In genomic region chr20:44068780-44069191, GRCh38 we compare ENCODE assay signal across 10 cellular contexts.
DNase-seq lines count a peak whose midpoint lies in the region; ATAC-seq and TF ChIP-seq lines count a peak whose summit lies in the region.
"Had no signal": no experiment of that assay in that cellular context is flagged by ENCODE, and none has a peak within 500 bp of the region (broad histone marks: within the 10 kb centered on the region; RNA-seq: fewer than 3 reads in every experiment).

No MANE protein-coding gene starts in this region.

- H3K27me3 ChIP-seq in Caco-2 (replicated peaks; ENCODE audit: control insufficient read depth, insufficient read depth, low read length) (peaks cover 6% of the 10 kb centered on the region), GM23338 (ENCODE audit: insufficient read depth) (no peaks in the 10 kb centered on the region), mucosa of rectum (ENCODE audit: control insufficient read depth in 2 of 2, insufficient read depth in 2 of 2, low read length in 2 of 2) (no peaks in the 10 kb centered on the region), HAP-1 (ENCODE audit: low read depth) (no peaks in the 10 kb centered on the region)

- no peak overlapping the region for H3K4me2 ChIP-seq in GM23338

- H3K4me3 Mint-ChIP-seq in Caco-2 (ENCODE audit: unreplicated experiment), result peak overlapping the region; percentile 4
- no peak overlapping the region for H3K4me3 Mint-ChIP-seq in GM23338
- H3K4me3 Mint-ChIP-seq in activated CD4-positive, alpha-beta memory T cell treated with anti-CD3 and anti-CD28 coated beads, Interleukin-2, amount 10 ng/mL, durations not matched to agents 7 days and 5 days, result peak overlapping the region; percentile 61

- H2AFZ ChIP-seq in GM23338, result peak overlapping the region; percentile 72; the same call in 1 of the 2 replicates

- no peak overlapping the region for H3K27ac ChIP-seq in GM23338 (ENCODE audit: low read depth)
- H3K27ac ChIP-seq in mucosa of rectum (ENCODE audit: low read depth in 2 of 2, low read length in 2 of 2), result peak overlapping the region; percentile 63 to 76

- H3K9me2 ChIP-seq in GM23338 (ENCODE audit: insufficient read depth), result no peaks in the 10 kb centered on the region

- H3K36me3 Mint-ChIP-seq in Caco-2 (ENCODE audit: insufficient read depth, unreplicated experiment) (no peaks in the 10 kb centered on the region), GM23338 (ENCODE audit: low read depth) (no peaks in the 10 kb centered on the region)
- no peaks in the 10 kb centered on the region for H3K36me3 Mint-ChIP-seq in activated CD4-positive, alpha-beta memory T cell treated with anti-CD3 and anti-CD28 coated beads, Interleukin-2, amount 10 ng/mL, durations not matched to agents 7 days and 5 days (ENCODE audit: low read depth)

- no peaks in the 10 kb centered on the region for H3K9me3 ChIP-seq in Caco-2
- H3K9me3 ChIP-seq in mucosa of rectum (ENCODE audit: control insufficient read depth in 2 of 2, low read length in 2 of 2), result no peaks in the 10 kb centered on the region
- H3K9me3 ChIP-seq in HAP-1, result no peaks in the 10 kb centered on the region

- H3K9ac ChIP-seq in mucosa of rectum (ENCODE audit: low read depth in 1 of 2, low read length in 2 of 2), result no peak overlapping the region

- H3F3A ChIP-seq in GM23338 (replicated peaks; ENCODE audit: low read depth), result no peaks in the 10 kb centered on the region

- CTCF ChIA-PET in Caco-2 (lab: Charles Lee), result no interaction called here
- CTCF ChIA-PET in activated CD4-positive, alpha-beta memory T cell treated with anti-CD3 and anti-CD28 coated beads, Interleukin-2, amount 10 ng/mL, durations not matched to agents 7 days and 5 days (lab: Charles Lee), result interaction anchor here (1.0 to 1.7 kb wide), 5 partner anchors 11 to 370 kb away, joined by 3 to 9 read pairs (median 5); no protein-coding TSS in a partner anchor

- H3K4me3 ChIP-seq in Caco-2 (ENCODE audit: low read depth, low read length) (no peak overlapping the region), GM23338 (no peak overlapping the region), mucosa of rectum (ENCODE audit: low read length in 2 of 2) (peak overlapping the region in 1 of 2 donors; percentile 1), HAP-1 (no peak overlapping the region)

- DNase-seq in Caco-2 (peak in 1 of 2 experiments; percentile 37), GM23338 (ENCODE audit: low spot score) (no peak), hepatic stellate cell (ENCODE audit: low spot score) (no peak), NCI-H345 treated with DMSO at 0.1 percent for 48 hours (lab: John Stamatoyannopoulos, UW; ENCODE audit: unreplicated experiment) (no peak), HAP-1 (ENCODE audit: low spot score in 2 of 2) (no peak), KG1 (lab: John Stamatoyannopoulos, UW) (no peak)
- no peak for DNase-seq in activated CD4-positive, alpha-beta memory T cell treated with anti-CD3 and anti-CD28 coated beads, Interleukin-2, amount 10 ng/mL, durations not matched to agents 7 days and 5 days
- DNase-seq: hippocampal formation had no signal

- no peaks in the 10 kb centered on the region for H3K79me2 ChIP-seq in GM23338 (replicated peaks; ENCODE audit: insufficient read depth)

- TF ChIP-seq CTCF in Caco-2 (IDR thresholded peaks at IDR 0.05; ENCODE audit: insufficient read depth in 1 of 2, low read depth in 1 of 2, low read length in 1 of 2, severe bottlenecking in 1 of 2, unreplicated experiment in 1 of 2) (no peak), GM23338 (conservative IDR thresholded peaks at IDR 0.05; ENCODE audit: low read depth in 2 of 2) (no peak)

- intact Hi-C loops in Caco-2 (cut with micrococcal nuclease; ENCODE audit: unreplicated experiment), result no loop called here

- H3K4me1 Mint-ChIP-seq in Caco-2 (ENCODE audit: low read depth, unreplicated experiment) (no peaks in the 10 kb centered on the region), GM23338 (peaks cover 23% of the 10 kb centered on the region)
- peaks cover 41% of the 10 kb centered on the region for H3K4me1 Mint-ChIP-seq in activated CD4-positive, alpha-beta memory T cell treated with anti-CD3 and anti-CD28 coated beads, Interleukin-2, amount 10 ng/mL, durations not matched to agents 7 days and 5 days

- BruUV-seq in Caco-2 (replicated peaks; lab: Mats Ljungman, UMichigan), result no TSS peak

- H4K20me1 ChIP-seq in GM23338 (replicated peaks; ENCODE audit: insufficient read depth), result no peaks in the 10 kb centered on the region

- no peak for ATAC-seq in GM23338
- ATAC-seq: Panc1 had no signal

- H3K36me3 ChIP-seq in Caco-2 (ENCODE audit: control insufficient read depth, insufficient read depth, low read length) (no peaks in the 10 kb centered on the region), GM23338 (ENCODE audit: insufficient read depth) (no peaks in the 10 kb centered on the region), mucosa of rectum (ENCODE audit: control insufficient read depth in 2 of 2, insufficient read depth in 2 of 2, low read length in 2 of 2) (no peaks in the 10 kb centered on the region), HAP-1 (replicated peaks) (no peaks in the 10 kb centered on the region)

- H3K9me3 Mint-ChIP-seq in Caco-2 (ENCODE audit: unreplicated experiment) (no peaks in the 10 kb centered on the region), GM23338 (no peaks in the 10 kb centered on the region)
- no peaks in the 10 kb centered on the region for H3K9me3 Mint-ChIP-seq in activated CD4-positive, alpha-beta memory T cell treated with anti-CD3 and anti-CD28 coated beads, Interleukin-2, amount 10 ng/mL, durations not matched to agents 7 days and 5 days

- H3K27ac Mint-ChIP-seq in Caco-2 (ENCODE audit: unreplicated experiment) (no peak overlapping the region), GM23338 (no peak overlapping the region)
- peak overlapping the region; percentile 90 for H3K27ac Mint-ChIP-seq in activated CD4-positive, alpha-beta memory T cell treated with anti-CD3 and anti-CD28 coated beads, Interleukin-2, amount 10 ng/mL, durations not matched to agents 7 days and 5 days

- in situ Hi-C loops in HAP-1 (cut with MboI; ENCODE audit: low sequenced_read_pairs), result no loop called here

- H3K4me1 ChIP-seq in Caco-2, result no peaks in the 10 kb centered on the region
- no peaks in the 10 kb centered on the region; the same call in 1 of the 2 replicates for H3K4me1 ChIP-seq in GM23338 (ENCODE audit: insufficient read depth)
- H3K4me1 ChIP-seq in mucosa of rectum (ENCODE audit: control insufficient read depth in 2 of 2, insufficient read depth in 2 of 2, low read length in 2 of 2), result peaks cover 0 to 8% of the 10 kb centered on the region in 2 donors
- H3K4me1 ChIP-seq in HAP-1, result no peaks in the 10 kb centered on the region

- POLR2A ChIA-PET in Caco-2 (lab: Charles Lee), result no interaction called here
- POLR2A ChIA-PET in activated CD4-positive, alpha-beta memory T cell treated with anti-CD3 and anti-CD28 coated beads, Interleukin-2, amount 10 ng/mL, durations not matched to agents 7 days and 5 days (lab: Charles Lee), result interaction anchor here (0.6 to 2.2 kb wide), 10 partner anchors 40 to 318 kb away, joined by 3 to 16 read pairs (median 6); no protein-coding TSS in a partner anchor

- H3K27me3 Mint-ChIP-seq in Caco-2 (ENCODE audit: insufficient read depth, unreplicated experiment) (peaks cover 36% of the 10 kb centered on the region), GM23338 (ENCODE audit: insufficient read depth, low read depth, poor library complexity) (peaks cover 10% of the 10 kb centered on the region)
- H3K27me3 Mint-ChIP-seq in activated CD4-positive, alpha-beta memory T cell treated with anti-CD3 and anti-CD28 coated beads, Interleukin-2, amount 10 ng/mL, durations not matched to agents 7 days and 5 days, result peaks cover 46% of the 10 kb centered on the region

TF ChIP-seq in GM23338, 12 proteins besides CTCF, POLR2A, EP300 and RAD21 (continues in another document):
- TF ChIP-seq POLR2AphosphoS5 (IDR thresholded peaks at IDR 0.05; ENCODE audit: low read depth) (no peak), EZH2phosphoT487 (IDR thresholded peaks at IDR 0.05; ENCODE audit: unreplicated experiment) (no peak), REST (IDR thresholded peaks at IDR 0.05; ENCODE audit: unreplicated experiment) (no peak), CREB1 (CRISPR knock-in tag; IDR thresholded peaks at IDR 0.05; ENCODE audit: low read depth) (no peak), ZNF114 (CRISPR knock-in tag; IDR thresholded peaks at IDR 0.05) (no peak), STAT1 (IDR thresholded peaks at IDR 0.05; ENCODE audit: unreplicated experiment) (no peak), JUNB (IDR thresholded peaks at IDR 0.05; ENCODE audit: unreplicated experiment) (no peak)
